20 cellular contexts compared by ENCODE assay signal in genomic region chr2:127201452-127201851, GRCh38. TPM values are rescaled to one million over a fixed set of nuclear protein-coding genes. Genes with fewer than 3 reads are reported as not detected.
"Had no signal": no experiment of that assay in that cellular context is flagged by ENCODE, and none has a peak within 500 bp of the region (broad histone marks: within the 10 kb centered on the region; RNA-seq: fewer than 3 reads in every experiment).

No MANE protein-coding gene starts in this region.

- H3K36me3 ChIP-seq: pancreas, sigmoid colon had no signal

- H3K27me3 ChIP-seq: dorsolateral prefrontal cortex, foreskin keratinocyte, hepatocyte, pancreas, sigmoid colon had no signal

- FAIRE-seq: colon, pancreas, TTC549 had no signal

- H3K9me3 ChIP-seq: pancreas, sigmoid colon had no signal

- H2AFZ ChIP-seq: hepatocyte had no signal

- H3K4me2 ChIP-seq: hepatocyte had no signal

- H3K4me1 ChIP-seq: foreskin keratinocyte, pancreas, sigmoid colon had no signal

- ATAC-seq: activated CD8-positive, alpha-beta memory T cell treated with anti-CD3 and anti-CD28 coated beads, Interleukin-2, amount 10 ng/mL, durations not matched to agents 7 days and 5 days; foreskin keratinocyte; naive thymus-derived CD4-positive, alpha-beta T cell; pancreas had no signal

- H3K79me2 ChIP-seq: hepatocyte had no signal

- H3K4me3 ChIP-seq: dorsolateral prefrontal cortex, hepatocyte, pancreas, sigmoid colon had no signal

- DNase-seq: activated B cell treated with CpG ODN at 0.5 μM for 24 hours; activated CD4-positive, alpha-beta memory T cell treated with anti-CD3 and anti-CD28 coated beads for 36 hours; activated CD4-positive, alpha-beta T cell treated with anti-CD3 and anti-CD28 coated beads for 4 hours; activated CD8-positive, alpha-beta memory T cell treated with anti-CD3 and anti-CD28 coated beads, Interleukin-2, amount 10 ng/mL, durations not matched to agents 7 days and 5 days; activated naive CD4-positive, alpha-beta T cell treated with anti-CD3 and anti-CD28 coated beads for 36 hours; activated T-cell treated with anti-CD3 and anti-CD28 coated beads, Interleukin-2, amount 50 U/mL, for 24 hours; central memory CD4-positive, alpha-beta T cell; dorsolateral prefrontal cortex; foreskin keratinocyte; naive thymus-derived CD4-positive, alpha-beta T cell; pancreas; sigmoid colon; stimulated activated CD8-positive, alpha-beta memory T cell treated with anti-CD3 and anti-CD28 coated beads, Interleukin-4, amount 100 ng/mL, for 48 hours; stimulated activated naive CD4-positive, alpha-beta T cell had no signal

- H3K27ac ChIP-seq: dorsolateral prefrontal cortex, epithelial cell of prostate, foreskin keratinocyte, hepatocyte, pancreas, sigmoid colon had no signal

RNA-seq across cellular contexts. Expression of gene CYP27C1, which starts 18.6 kb away (rescaled TPM):
- total RNA-seq: activated B cell treated with CpG ODN at 0.5 μM for 24 hours; activated CD4-positive, alpha-beta memory T cell treated with anti-CD3 and anti-CD28 coated beads for 36 hours; activated CD8-positive, alpha-beta memory T cell treated with anti-CD3 and anti-CD28 coated beads, Interleukin-2, amount 10 ng/mL, durations not matched to agents 7 days and 5 days; activated naive CD4-positive, alpha-beta T cell treated with anti-CD3 and anti-CD28 coated beads for 36 hours; activated T-helper 2 cell treated with anti-CD3 and anti-CD28 coated beads, Interferon-gamma antibody, Interleukin-2, Interleukin-4, amounts not matched to agents 10 μg/mL and 5 μg/mL and 100 μg/mL, durations not matched to agents 14 hours and 24 hours and 36 hours; fibroblast of lung; naive thymus-derived CD4-positive, alpha-beta T cell had no signal
- polyA plus RNA-seq: naive thymus-derived CD4-positive, alpha-beta T cell had no signal
